Comparison of ENCODE assay signal across 8 cellular contexts in the genomic region with DNA sequence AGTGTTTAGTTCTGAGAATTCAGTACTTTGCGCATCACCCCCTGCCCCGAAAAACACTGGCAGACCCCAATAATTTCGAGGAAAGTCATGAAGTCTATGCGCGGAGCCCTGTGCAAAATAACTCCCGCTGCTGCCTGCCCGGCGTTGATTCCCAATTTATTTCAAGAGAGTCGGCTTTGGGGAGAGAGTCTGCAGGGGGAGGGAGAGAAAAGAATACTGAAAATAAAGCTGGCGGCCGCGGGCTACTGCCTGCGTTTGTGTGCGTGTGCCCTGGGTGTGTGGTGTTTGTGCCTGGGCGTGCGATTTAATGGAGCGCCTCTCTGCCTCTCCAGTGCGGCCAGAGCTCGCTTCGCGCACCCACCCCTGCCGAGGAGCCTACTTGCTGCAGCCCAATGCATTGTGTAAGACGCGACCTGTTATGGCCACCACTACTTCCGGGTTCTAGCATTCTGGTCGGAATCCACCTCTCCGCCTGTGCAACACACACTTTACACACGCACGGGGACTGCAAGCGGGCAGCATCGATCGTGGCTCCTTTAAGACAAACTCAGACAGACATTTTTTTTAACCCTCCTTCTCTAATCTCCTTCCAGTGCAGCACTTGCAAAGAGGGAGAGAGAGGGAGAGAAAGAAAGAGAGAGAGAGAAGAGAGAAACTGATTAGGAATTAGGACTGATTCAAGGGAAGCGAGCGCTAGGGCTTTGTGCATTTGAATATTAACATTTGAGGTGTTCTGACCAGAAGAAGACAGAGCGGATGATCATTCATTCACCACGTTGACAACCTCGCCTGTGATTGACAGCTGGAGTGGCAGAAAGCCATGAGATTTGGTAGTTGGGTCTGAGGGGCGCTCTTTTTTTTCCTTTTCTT. TPM values are rescaled to one million over a fixed set of nuclear protein-coding genes. Genes with fewer than 3 reads are reported as not detected.
DNase-seq lines count a peak whose midpoint lies in the region; ATAC-seq, FAIRE-seq and TF ChIP-seq lines count a peak whose summit lies in the region.

A gene (plus strand): TSS at position 447 of the 870 bp plus-strand sequence. CDS start 732 bp downstream, outside the sequence.

- H3K27ac ChIP-seq in KMS-11 = peak within 1 kb of the TSS; percentile 94
- peak within 1 kb of the TSS; percentile 48 for H3K27ac ChIP-seq in PC-9

- TF ChIP-seq POLR2A in GM12892 (IDR thresholded peaks at IDR 0.05; ENCODE audit: low read depth, low read length) = no peak

- H2AFZ ChIP-seq in KMS-11 (ENCODE audit: low read depth) = peak within 1 kb of the TSS; percentile 98
- peak within 1 kb of the TSS; percentile 94 for H2AFZ ChIP-seq in PC-9

- CTCF ChIA-PET in PC-9 (lab: Charles Lee) = interaction anchor here (0.6 to 2.2 kb wide), 5 partner anchors 46 to 964 kb away, joined by 6 to 21 read pairs (median 9); no protein-coding TSS in a partner anchor

- H3K79me2 ChIP-seq in KMS-11 (ENCODE audit: insufficient read depth, low read depth) = peaks cover 37% of the 10 kb centered on the region
- no peaks in the 10 kb centered on the region for H3K79me2 ChIP-seq in PC-9 (ENCODE audit: low read depth)

- POLR2A ChIA-PET in PC-9 (lab: Charles Lee; ENCODE audit: unreplicated experiment) = interaction anchor here (0.6 to 1.2 kb wide), 7 partner anchors 47 to 1723 kb away, joined by 4 to 45 read pairs (median 7); a partner anchor contains a TSS

- ATAC-seq in GM21576 (IDR thresholded peaks at IDR 0.05; ENCODE audit: unreplicated experiment) = peak; percentile 76

- H3K4me2 ChIP-seq in KMS-11 (peak within 1 kb of the TSS; percentile 94), PC-9 (peak within 1 kb of the TSS; percentile 99)

- 0 out of 2 replicates have a peak, but pooled peaks have one; percentile 16 for TF ChIP-seq CTCF in KMS-11 (conservative IDR thresholded peaks at IDR 0.05; ENCODE audit: low read depth, low read length)
- TF ChIP-seq CTCF in PC-9 (conservative IDR thresholded peaks at IDR 0.05) = no peak
- TF ChIP-seq CTCF in bronchial epithelial cell (IDR thresholded peaks at IDR 0.05; ENCODE audit: insufficient read depth, low read length, severe bottlenecking) = no peak

- no peaks in the 10 kb centered on the region for H3K36me3 ChIP-seq in KMS-11 (ENCODE audit: insufficient read depth)
- H3K36me3 ChIP-seq in PC-9 (ENCODE audit: low read depth) = no peaks in the 10 kb centered on the region
- H3K36me3 ChIP-seq in bronchial epithelial cell (ENCODE audit: control insufficient read depth, insufficient read depth, low read length) = peaks cover 6% of the 10 kb centered on the region
- H3K36me3 ChIP-seq in iPS-15b (ENCODE audit: control insufficient read depth, insufficient read depth, low read length) = no peaks in the 10 kb centered on the region

- H3K4me1 ChIP-seq in KMS-11 (ENCODE audit: low read depth, poor library complexity, severe bottlenecking) (peaks cover 12% of the 10 kb centered on the region), PC-9 (replicated peaks; ENCODE audit: insufficient read depth) (peaks cover 13% of the 10 kb centered on the region), iPS-15b (ENCODE audit: control insufficient read depth, insufficient read depth, low read length) (peaks cover 19% of the 10 kb centered on the region)

- H3K4me3 ChIP-seq in KMS-11 (IDR thresholded peaks at IDR 0.05; ENCODE audit: insufficient read depth, low read depth, low read length) (peak within 1 kb of the TSS; percentile 95), PC-9 (peak within 1 kb of the TSS; percentile 72), bronchial epithelial cell (ENCODE audit: low read depth, low read length) (peak within 1 kb of the TSS; percentile 86), iPS-15b (ENCODE audit: low read depth, low read length) (peak within 1 kb of the TSS; percentile 74)

- no peak for FAIRE-seq in bronchial epithelial cell (lab: Jason Lieb, UNC)
- FAIRE-seq in GM12892 (lab: Jason Lieb, UNC) = no peak

- intact Hi-C loops in PC-9 (cut with micrococcal nuclease; ENCODE audit: unreplicated experiment) = loop anchor here (1.0 kb wide), 2 partner anchors 60 to 74 kb away; no protein-coding TSS in a partner anchor

- H3K27me3 ChIP-seq in KMS-11 (ENCODE audit: insufficient read depth, low read depth) (no peaks in the 10 kb centered on the region), PC-9 (ENCODE audit: insufficient read depth, low read depth) (no peaks in the 10 kb centered on the region), bronchial epithelial cell (ENCODE audit: control insufficient read depth, insufficient read depth, low read length) (no peaks in the 10 kb centered on the region), iPS-15b (ENCODE audit: control insufficient read depth, insufficient read depth, low read length) (peaks cover 96% of the 10 kb centered on the region)

- no peaks in the 10 kb centered on the region for H4K20me1 ChIP-seq in KMS-11 (ENCODE audit: insufficient read depth)
- H4K20me1 ChIP-seq in PC-9 (ENCODE audit: insufficient read depth) = no peaks in the 10 kb centered on the region

- H3K9ac ChIP-seq in KMS-11 (peak within 1 kb of the TSS; percentile 92), iPS-15b (ENCODE audit: low read depth, low read length) (peak within 1 kb of the TSS; percentile 47)

- H3K9me2 ChIP-seq in PC-9 (ENCODE audit: insufficient read depth) = no peaks in the 10 kb centered on the region

- H3F3A ChIP-seq in PC-9 (ENCODE audit: insufficient read depth, low read depth) = peaks cover 6% of the 10 kb centered on the region

- DNase-seq in Daoy (ENCODE audit: low read depth) (peak; percentile 93), PC-9 (peak; percentile 81 to 90), bronchial epithelial cell (ENCODE audit: low read depth) (peak; percentile 93), putamen (ENCODE audit: low spot score) (peak; percentile 92), GM12892 (ENCODE audit: insufficient read length) (no peak)

- BruUV-seq in PC-9 (replicated peaks; lab: Mats Ljungman, UMichigan) = TSS peak; percentile 81

- H3K9me3 ChIP-seq in PC-9 (ENCODE audit: insufficient read depth, low read depth) (no peaks in the 10 kb centered on the region), iPS-15b (ENCODE audit: control insufficient read depth, insufficient read depth, low read length) (no peaks in the 10 kb centered on the region)

RNA-seq across cellular contexts. Expression of the gene that starts here (rescaled TPM):
- 4.5 and 7.3 TPM in 2 replicates for total RNA-seq in Daoy (2014; rRNA removed; shearing (Covaris generic))
- total RNA-seq in PC-9 (2021) (5.4 and 9.1 TPM in 2 replicates), bronchial epithelial cell (27.7 and 28.4 TPM in 2 replicates)
- polyA plus RNA-seq in GM12892 (2012; ENCODE audit: missing spikeins) = not detected
